Comparison of ENCODE assay signal across 8 cellular contexts in genomic region chr18:51196116-51196810, GRCh38. TPM values are rescaled to one million over a fixed set of nuclear protein-coding genes. Genes with fewer than 3 reads are reported as not detected.
DNase-seq lines count a peak whose midpoint lies in the region; ATAC-seq and TF ChIP-seq lines count a peak whose summit lies in the region.

No MANE protein-coding gene starts in this region.

- ATAC-seq in GM21825 (IDR thresholded peaks at IDR 0.05; ENCODE audit: unreplicated experiment) (peak; percentile 1), Right ventricle myocardium superior (ENCODE audit: poor library complexity) (peak; percentile 1)

- no TSS peak for BruUV-seq in OCI-LY7 (replicated peaks; lab: Mats Ljungman, UMichigan)

- H3K4me1 ChIP-seq in CD4-positive, alpha-beta memory T cell (ENCODE audit: insufficient read depth, low read length): peaks cover 40% of the 10 kb centered on the region
- H3K4me1 ChIP-seq in OCI-LY7 (ENCODE audit: insufficient read depth, low read length, poor library complexity, severe bottlenecking) (peaks cover 20% of the 10 kb centered on the region), uterus (peaks cover 0 to 4% of the 10 kb centered on the region in 2 donors)

- TF ChIP-seq CTCF in OCI-LY7 (conservative IDR thresholded peaks at IDR 0.05; ENCODE audit: low read length): no peak
- no peak for TF ChIP-seq CTCF in uterus (IDR thresholded peaks at IDR 0.05)

- peaks cover 0 to 14% of the 10 kb centered on the region in 2 donors for H3K36me3 Mint-ChIP-seq in CD4-positive, alpha-beta memory T cell

- H3K27me3 Mint-ChIP-seq in CD4-positive, alpha-beta memory T cell: no peaks in the 10 kb centered on the region

- POLR2A ChIA-PET in CD4-positive, alpha-beta memory T cell (lab: Charles Lee; ENCODE audit: partially characterized antibody): interaction anchor here (0.6 to 4.7 kb wide), 11 partner anchors 9 to 318 kb away, joined by 3 to 106 read pairs (median 19); partner anchors contain the start of genes ELAC1, ME2 and SMAD4
- POLR2A ChIA-PET in OCI-LY7 (lab: Charles Lee): interaction anchor here (0.7 to 7.5 kb wide), 5 partner anchors 8 to 41 kb away, joined by 3 to 50 read pairs (median 4); no protein-coding TSS in a partner anchor

- peaks cover 32 to 55% (median 41%) of the 10 kb centered on the region in 4 donors for H3K4me1 Mint-ChIP-seq in CD4-positive, alpha-beta memory T cell

- peak overlapping the region; percentile 95 for H3K4me2 ChIP-seq in OCI-LY7 (ENCODE audit: low read length)

- no peaks in the 10 kb centered on the region for H3K27me3 ChIP-seq in CD4-positive, alpha-beta memory T cell (ENCODE audit: insufficient read depth, low read length)
- no peaks in the 10 kb centered on the region for H3K27me3 ChIP-seq in uterus

- peak overlapping the region; percentile 51 to 94 (median 71) for H3K27ac Mint-ChIP-seq in CD4-positive, alpha-beta memory T cell

- H3K9me3 ChIP-seq in CD4-positive, alpha-beta memory T cell (ENCODE audit: control insufficient read depth in 1 of 2, low read length in 2 of 2): no peaks in the 10 kb centered on the region
- H3K9me3 ChIP-seq in OCI-LY7 (ENCODE audit: low read length) (no peaks in the 10 kb centered on the region), uterus (no peaks in the 10 kb centered on the region)

- H3K4me3 ChIP-seq in CD4-positive, alpha-beta memory T cell (ENCODE audit: low read length in 2 of 2): peak overlapping the region; percentile 76 to 94
- H3K4me3 ChIP-seq in OCI-LY7 (ENCODE audit: low read depth, low read length, poor library complexity, severe bottlenecking): peak overlapping the region; percentile 92
- peak overlapping the region; percentile 56 to 65 for H3K4me3 ChIP-seq in uterus

- peak; percentile 26 to 59 (median 47) for DNase-seq in CD4-positive, alpha-beta memory T cell
- DNase-seq in OCI-LY7 (ENCODE audit: low spot score) (peak; percentile 31), Right ventricle myocardium superior (peak; percentile 69), posterior vena cava (ENCODE audit: low spot score) (peak; percentile 82), uterus (peak; percentile 43 to 44), cortex of kidney (lab: John Stamatoyannopoulos, UW) (no peak)
- peak; percentile 53 for DNase-seq in activated naive CD4-positive, alpha-beta T cell treated with anti-CD3 and anti-CD28 coated beads, Interleukin-2, amount 50 U/mL, for 16 hours

- H2AFZ ChIP-seq in OCI-LY7 (ENCODE audit: low read length): no peak overlapping the region

- TF ChIP-seq POLR2A in uterus (IDR thresholded peaks at IDR 0.05): no peak

- peak overlapping the region; percentile 73 to 98 (median 94) for H3K4me3 Mint-ChIP-seq in CD4-positive, alpha-beta memory T cell

- no peaks in the 10 kb centered on the region for H3K36me3 ChIP-seq in CD4-positive, alpha-beta memory T cell (ENCODE audit: insufficient read depth, low read length)
- H3K36me3 ChIP-seq in OCI-LY7 (ENCODE audit: insufficient read depth, low read length) (peaks cover 32% of the 10 kb centered on the region), uterus (no peaks in the 10 kb centered on the region)

- H3K27ac ChIP-seq in CD4-positive, alpha-beta memory T cell (ENCODE audit: low read depth, low read length): peak overlapping the region; percentile 77
- H3K27ac ChIP-seq in OCI-LY7 (ENCODE audit: low read depth, low read length, poor library complexity, severe bottlenecking) (peak overlapping the region; percentile 78), uterus (peak overlapping the region; percentile 91 to 100)

- intact Hi-C loops in CD4-positive, alpha-beta memory T cell (cut with micrococcal nuclease): loop anchor here (1.0 to 10.0 kb wide), 5 partner anchors 9 to 1701 kb away; partner anchors contain the start of genes ACAA2, CXXC1, RPL17 and SKA1
- intact Hi-C loops in OCI-LY7 (cut with micrococcal nuclease; ENCODE audit: unreplicated experiment) (loop anchor here (5.0 to 10.0 kb wide), 4 partner anchors 81 to 321 kb away; partner anchors contain the start of genes ME2 and SMAD4), Right ventricle myocardium superior (cut with DNase I) (no loop called here), posterior vena cava (cut with DNase I) (no loop called here), uterus (cut with DNase I; ENCODE audit: low total_unique reads) (loop anchor here (5.0 kb wide), 1 partner anchor 164 kb away; the partner anchor contains the start of gene SMAD4)

- H3K9me3 Mint-ChIP-seq in CD4-positive, alpha-beta memory T cell: no peaks in the 10 kb centered on the region

- H3K79me2 ChIP-seq in OCI-LY7 (ENCODE audit: insufficient read depth, low read depth, low read length): peaks cover 55% of the 10 kb centered on the region

- CTCF ChIA-PET in CD4-positive, alpha-beta memory T cell (lab: Charles Lee; ENCODE audit: partially characterized antibody): interaction anchor here (1.1 to 4.3 kb wide), 6 partner anchors 10 to 318 kb away, joined by 3 to 30 read pairs (median 8); partner anchors contain the start of gene ME2
- CTCF ChIA-PET in OCI-LY7 (lab: Charles Lee; ENCODE audit: unreplicated experiment): no interaction called here

- peaks cover 17% of the 10 kb centered on the region; the same call in 1 of the 2 replicates for H4K20me1 ChIP-seq in OCI-LY7 (ENCODE audit: insufficient read depth, low read length)

- no peaks in the 10 kb centered on the region for H3K9me2 ChIP-seq in OCI-LY7 (ENCODE audit: insufficient read depth, low read length)

RNA-seq across cellular contexts. Expression of gene MEX3C, which starts 1.2 kb away (rescaled TPM):
- 10 to 100 TPM; 60.9 to 64.8 TPM for total RNA-seq in CD4-positive, alpha-beta memory T cell
- polyA plus RNA-seq in CD4-positive, alpha-beta memory T cell: 10 to 100 TPM in 1 of 2 donors, 1 to 10 TPM in 1; 3.5 to 10.5 TPM
- total RNA-seq in OCI-LY7 (2014; rRNA removed; shearing (Covaris generic)): 41.9 and 48.9 TPM in 2 replicates
- total RNA-seq in OCI-LY7 (2022) (43.4 TPM in 2 replicates), Right ventricle myocardium superior (16.4 TPM), posterior vena cava (10 to 100 TPM; 18.8 to 27.4 TPM), uterus (10 to 100 TPM; 20.7 to 69.4 (median 40.7) TPM)

Comparison
In these comparisons a context has a peak if more than half of its experiments do, and no peak if none do; other contexts are left out.
1. intact Hi-C loops: an anchor here in CD4-positive, alpha-beta memory T cell (1.0 to 10.0 kb wide), OCI-LY7 (5.0 to 10.0 kb wide) and uterus (5.0 kb wide); none called in Right ventricle myocardium superior and posterior vena cava.